In genomic region chr1:148318123-148318899, GRCh38 we compare ENCODE assay signal across 8 cellular contexts.
A peak's percentile ranks its signal among the peaks of the same experiment; 100 is the strongest.
DNase-seq lines count a peak whose midpoint lies in the region; ATAC-seq and TF ChIP-seq lines count a peak whose summit lies in the region.

No MANE protein-coding gene starts in this region.

- H3K4me3 Mint-ChIP-seq in T-helper 17 cell, result peak overlapping the region; percentile 97

- no peak for TF ChIP-seq CTCF in mammary epithelial cell (conservative IDR thresholded peaks at IDR 0.05 in 1 of 2, IDR thresholded peaks at IDR 0.05 in 1 of 2; ENCODE audit: extremely low read depth in 1 of 2, insufficient read depth in 1 of 2, low read depth in 1 of 2, low read length in 2 of 2)

- H3K36me3 ChIP-seq in mammary epithelial cell (ENCODE audit: insufficient read depth, low read length), result no peaks in the 10 kb centered on the region
- no peaks in the 10 kb centered on the region for H3K36me3 ChIP-seq in muscle layer of duodenum (ENCODE audit: control insufficient read depth in 1 of 2, insufficient read depth in 2 of 2, low read length in 2 of 2)
- H3K36me3 ChIP-seq in aorta (ENCODE audit: control insufficient read depth in 1 of 2, insufficient read depth in 2 of 2, low read length in 1 of 2), result no peaks in the 10 kb centered on the region

- CTCF ChIA-PET in mammary epithelial cell (lab: Charles Lee; ENCODE audit: low non-redundant PET), result no interaction called here

- in situ Hi-C loops in mammary epithelial cell (cut with MboI; ENCODE audit: low sequenced_read_pairs in 2 of 2), result no loop called here

- no TSS peak for BruUV-seq in mammary epithelial cell (replicated peaks; lab: Mats Ljungman, UMichigan)

- DNase-seq in activated CD4-positive, alpha-beta T cell treated with anti-CD3 and anti-CD28 coated beads for 24 hours (ENCODE audit: low read depth in 2 of 2), result peak; percentile 22 to 56
- no peak for DNase-seq in activated CD4-positive, alpha-beta T cell treated with anti-CD3 and anti-CD28 coated beads for 1 hour
- DNase-seq in T-helper 17 cell (peak in 1 of 3 donors; percentile 31), mammary epithelial cell (no peak), aorta (peak in 1 of 2 donors; percentile 65), HT-29 (ENCODE audit: low spot score) (no peak), AG20443 (ENCODE audit: low spot score) (no peak)

- H3K36me3 Mint-ChIP-seq in T-helper 17 cell (ENCODE audit: low read depth), result peaks cover 2% of the 10 kb centered on the region

- no peak overlapping the region for H3K4me3 ChIP-seq in mammary epithelial cell (replicated peaks in 1 of 3; ENCODE audit: insufficient read depth in 1 of 3, low read depth in 2 of 3, low read length in 3 of 3)
- peak overlapping the region; percentile 42 to 60 for H3K4me3 ChIP-seq in muscle layer of duodenum (ENCODE audit: low read depth in 1 of 2, low read length in 2 of 2)
- H3K4me3 ChIP-seq in aorta (ENCODE audit: low read length in 2 of 2), result no peak overlapping the region

- H3K27ac ChIP-seq in mammary epithelial cell (ENCODE audit: insufficient read depth, low read depth, low read length), result no peak overlapping the region
- peak overlapping the region; percentile 14 for H3K27ac ChIP-seq in muscle layer of duodenum (ENCODE audit: low read length)
- H3K27ac ChIP-seq in aorta (ENCODE audit: low read depth in 1 of 2, low read length in 2 of 2), result no peak overlapping the region

- H3K4me1 Mint-ChIP-seq in T-helper 17 cell, result peaks cover 15% of the 10 kb centered on the region

- H3K27me3 ChIP-seq in mammary epithelial cell (ENCODE audit: insufficient read depth, low read length), result no peaks in the 10 kb centered on the region
- peaks cover 14% of the 10 kb centered on the region for H3K27me3 ChIP-seq in muscle layer of duodenum (ENCODE audit: low read depth, low read length)
- peaks cover 0 to 4% of the 10 kb centered on the region in 2 donors for H3K27me3 ChIP-seq in aorta (ENCODE audit: control insufficient read depth in 1 of 2, insufficient read depth in 2 of 2, low read length in 1 of 2)

- intact Hi-C loops in mammary epithelial cell (cut with micrococcal nuclease), result no loop called here
- intact Hi-C loops in aorta (cut with DNase I), result no loop called here

- H3K79me2 ChIP-seq in mammary epithelial cell (ENCODE audit: insufficient read depth, low read length), result no peaks in the 10 kb centered on the region

- 48% methylated on average over 24 of the region's 39 CpGs for WGBS in mammary epithelial cell (ENCODE audit: low coverage, missing lambda C conversion rate)
- WGBS in aorta, 2 donors, result 21 to 28% methylated on average over 39 of the region's 39 CpGs

- no peak overlapping the region for H3K9ac ChIP-seq in mammary epithelial cell (ENCODE audit: insufficient read depth, low read length)

- H3K4me1 ChIP-seq in mammary epithelial cell (ENCODE audit: insufficient read depth, low read length), result no peaks in the 10 kb centered on the region
- peaks cover 0 to 11% of the 10 kb centered on the region in 2 donors for H3K4me1 ChIP-seq in muscle layer of duodenum (ENCODE audit: control insufficient read depth in 1 of 2, insufficient read depth in 2 of 2, low read length in 2 of 2)
- H3K4me1 ChIP-seq in aorta (ENCODE audit: control insufficient read depth in 1 of 2, insufficient read depth in 2 of 2, low read length in 2 of 2), result no peaks in the 10 kb centered on the region

- H4K20me1 ChIP-seq in mammary epithelial cell (ENCODE audit: insufficient read depth, low read length), result no peaks in the 10 kb centered on the region

- H3K4me2 ChIP-seq in mammary epithelial cell (ENCODE audit: insufficient read depth, low read depth, low read length), result peak overlapping the region; percentile 27

- H3K27ac Mint-ChIP-seq in T-helper 17 cell, result peak overlapping the region; percentile 83

- dilution Hi-C loops in mammary epithelial cell (cut with HindIII; ENCODE audit: low sequenced_read_pairs), result no loop called here

- H2AFZ ChIP-seq in mammary epithelial cell (ENCODE audit: low read depth, low read length), result peak overlapping the region; percentile 70

- H3K9me3 ChIP-seq in T-helper 17 cell (ENCODE audit: control insufficient read depth, low read length, poor library complexity, severe bottlenecking), result no peaks in the 10 kb centered on the region
- H3K9me3 ChIP-seq in mammary epithelial cell (replicated peaks; ENCODE audit: insufficient read depth, low read length), result peaks cover 3% of the 10 kb centered on the region
- no peaks in the 10 kb centered on the region for H3K9me3 ChIP-seq in muscle layer of duodenum (ENCODE audit: control insufficient read depth in 1 of 2, low read length in 2 of 2)
- H3K9me3 ChIP-seq in aorta (ENCODE audit: control insufficient read depth, low read length), result peaks cover 4% of the 10 kb centered on the region

- ATAC-seq in T-helper 17 cell (peak; percentile 95), aorta (ENCODE audit: low FRiP score) (peak; percentile 19)

- H3K27me3 Mint-ChIP-seq in T-helper 17 cell, result peaks cover 28% of the 10 kb centered on the region

Comparison
In these comparisons a context has a peak if more than half of its experiments do, and no peak if none do; other contexts are left out.
1. DNase-seq: peak in activated CD4-positive, alpha-beta T cell treated with anti-CD3 and anti-CD28 coated beads for 24 hours (2 of 2); none in activated CD4-positive, alpha-beta T cell treated with anti-CD3 and anti-CD28 coated beads for 1 hour (single experiment), mammary epithelial cell (single experiment), HT-29 (single experiment) and AG20443 (single experiment).
2. H3K4me3 ChIP-seq: peak in muscle layer of duodenum (2 of 2); none in mammary epithelial cell (0 of 3) and aorta (0 of 2).